1 cellular context compared by ENCODE assay signal in the genomic region with DNA sequence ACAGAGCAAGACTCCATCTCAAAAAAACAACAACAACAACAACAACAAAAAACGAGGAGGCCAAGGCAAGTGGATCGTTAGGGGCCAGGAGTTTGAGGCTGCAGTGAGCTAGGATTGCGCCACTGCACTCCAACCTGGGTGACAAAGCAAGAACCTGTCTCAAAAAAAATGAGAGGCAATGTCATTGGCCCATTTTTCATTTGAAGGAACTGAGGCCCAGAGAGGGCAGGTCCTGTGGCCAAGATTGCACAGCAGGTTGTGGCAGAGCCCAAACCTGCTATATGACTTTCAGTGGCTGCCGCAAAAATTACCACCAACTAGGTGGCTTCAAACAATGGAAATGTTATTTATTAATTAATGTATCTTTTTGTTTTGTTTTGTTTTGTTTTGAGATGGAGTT.
A peak's percentile ranks its signal among the peaks of the same experiment; 100 is the strongest.
TF ChIP-seq lines count a peak whose summit lies in the region.

No MANE protein-coding gene starts in this region.

TF ChIP-seq in HepG2, 621 proteins besides CTCF, POLR2A, EP300 and RAD21:
- peak; percentile 93 for TF ChIP-seq ZNF768 (CRISPR knock-in tag; IDR thresholded peaks at IDR 0.05)
- TF ChIP-seq SMAD3 (CRISPR knock-in tag; IDR thresholded peaks at IDR 0.05), result no peak
- peak; percentile 17 for TF ChIP-seq RBM22 (optimal IDR thresholded peaks at IDR 0.05; ENCODE audit: low read length)
